In the genomic region with DNA sequence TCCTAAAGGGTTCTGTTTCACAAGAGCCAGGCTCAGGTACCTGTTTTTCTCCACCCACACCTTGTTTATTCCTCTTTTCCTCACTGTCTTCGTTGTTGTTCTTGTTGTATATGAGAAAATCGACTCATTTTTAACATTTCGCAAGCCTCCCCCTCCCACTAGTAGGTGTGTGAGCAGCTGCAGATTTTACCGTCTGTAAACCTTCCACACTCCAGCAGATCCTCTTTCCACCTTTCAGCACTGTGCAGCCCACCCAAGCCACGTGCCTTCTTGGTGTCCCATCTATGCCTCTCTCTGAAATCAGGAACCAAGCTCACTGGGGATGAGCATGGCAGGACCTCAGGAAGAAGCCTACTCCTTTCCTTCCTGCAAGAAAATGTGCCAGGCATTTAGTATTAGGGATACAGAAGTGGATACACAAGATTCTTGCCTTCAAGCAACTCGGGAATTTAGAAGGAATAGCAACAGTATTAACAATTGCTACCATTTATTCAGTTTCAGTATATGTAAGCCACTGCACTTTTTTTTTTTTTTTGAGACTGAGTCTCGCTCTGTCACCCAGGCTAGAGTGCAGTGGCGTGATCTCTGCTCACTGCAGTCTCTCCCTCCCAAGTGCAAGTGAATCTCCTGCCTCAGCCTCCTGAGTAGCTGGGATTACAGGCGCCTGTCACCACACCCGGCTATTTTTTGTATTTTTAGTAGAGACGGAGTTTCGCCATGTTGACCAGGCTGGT, we compare ENCODE assay signal across 10 cellular contexts.
A peak's percentile ranks its signal among the peaks of the same experiment; 100 is the strongest.
DNase-seq lines count a peak whose midpoint lies in the region; ATAC-seq, FAIRE-seq and TF ChIP-seq lines count a peak whose summit lies in the region.
"Had no signal": no experiment of that assay in that cellular context is flagged by ENCODE, and none has a peak within 500 bp of the region (broad histone marks: within the 10 kb centered on the region; RNA-seq: fewer than 3 reads in every experiment).

No MANE protein-coding gene starts in this region.

- TF ChIP-seq CTCF in OCI-LY1 (IDR thresholded peaks at IDR 0.05; ENCODE audit: low read length): no peak

- H3K4me1 ChIP-seq in OCI-LY1 (ENCODE audit: insufficient read depth, low read length, severe bottlenecking): peaks cover 65% of the 10 kb centered on the region
- peaks cover 0 to 2% of the 10 kb centered on the region in 2 donors for H3K4me1 ChIP-seq in small intestine (ENCODE audit: control insufficient read depth in 2 of 2, insufficient read depth in 1 of 2, low read depth in 1 of 2, low read length in 1 of 2)

- peak overlapping the region; percentile 68 for H3K4me3 Mint-ChIP-seq in T-helper 2 cell treated with Interferon-gamma antibody and Interleukin-4, amounts not matched to agents 5 μg/mL and 100 μg/mL, for 36 hours

- no peaks in the 10 kb centered on the region for H3F3A ChIP-seq in OCI-LY1 (ENCODE audit: insufficient read depth, low read length)

- no peak overlapping the region for H2AFZ ChIP-seq in OCI-LY1 (ENCODE audit: low read length)

- DNase-seq in T-helper 2 cell treated with Interferon-gamma antibody and Interleukin-4, amounts not matched to agents 5 μg/mL and 100 μg/mL, for 36 hours (ENCODE audit: low spot score): no peak
- DNase-seq in T-helper 2 cell (no peak), small intestine (no peak), NCI-H146 (lab: John Stamatoyannopoulos, UW) (no peak), GM03348 (ENCODE audit: low spot score) (no peak)
- no peak for DNase-seq in stimulated activated CD4-positive, alpha-beta T cell treated with anti-CD3 and anti-CD28 coated beads, Interleukin-4, amount 100 ng/mL, for 4 hours
- DNase-seq: SK-N-SH had no signal

- H3K79me2 ChIP-seq in OCI-LY1 (ENCODE audit: insufficient read depth, low read length): no peaks in the 10 kb centered on the region

- H4K20me1 ChIP-seq in OCI-LY1 (ENCODE audit: insufficient read depth, low read length): no peaks in the 10 kb centered on the region

- H3K9me2 ChIP-seq in OCI-LY1 (ENCODE audit: low read depth, low read length): no peaks in the 10 kb centered on the region
- H3K9me2 ChIP-seq: SK-N-SH had no signal

- no peaks in the 10 kb centered on the region for H3K27me3 Mint-ChIP-seq in T-helper 2 cell treated with Interferon-gamma antibody and Interleukin-4, amounts not matched to agents 5 μg/mL and 100 μg/mL, for 36 hours (ENCODE audit: low read depth)

- H3K9ac ChIP-seq in OCI-LY1 (ENCODE audit: low read length): peak overlapping the region; percentile 73
- H3K9ac ChIP-seq: SK-N-SH had no signal

- peak; percentile 17 for ATAC-seq in HG02588 (IDR thresholded peaks at IDR 0.05; ENCODE audit: unreplicated experiment)

- 64 to 70% (median 67%) methylated on average over 12 of the region's 12 CpGs for WGBS in small intestine, 3 donors

- H3K4me2 ChIP-seq in OCI-LY1 (ENCODE audit: low read length): peak overlapping the region; percentile 81
- H3K4me2 ChIP-seq: A549, SK-N-SH had no signal

- H3K4me1 Mint-ChIP-seq in T-helper 2 cell treated with Interferon-gamma antibody and Interleukin-4, amounts not matched to agents 5 μg/mL and 100 μg/mL, for 36 hours (ENCODE audit: low read depth): peaks cover 62% of the 10 kb centered on the region

- no peak for FAIRE-seq in small intestine (lab: Jason Lieb, UNC)
- FAIRE-seq: A549 had no signal

- H3K36me3 ChIP-seq in OCI-LY1 (ENCODE audit: insufficient read depth, low read length) (no peaks in the 10 kb centered on the region), small intestine (ENCODE audit: control insufficient read depth in 2 of 2, insufficient read depth in 2 of 2, low read length in 2 of 2) (no peaks in the 10 kb centered on the region)

- H3K27me3 ChIP-seq in OCI-LY1 (ENCODE audit: insufficient read depth, low read length) (no peaks in the 10 kb centered on the region), small intestine (ENCODE audit: control insufficient read depth in 2 of 2, insufficient read depth in 2 of 2, low read length in 2 of 2) (no peaks in the 10 kb centered on the region)

- peaks cover 56% of the 10 kb centered on the region for H3K36me3 Mint-ChIP-seq in T-helper 2 cell treated with Interferon-gamma antibody and Interleukin-4, amounts not matched to agents 5 μg/mL and 100 μg/mL, for 36 hours (ENCODE audit: low read depth)

- H3K27ac ChIP-seq in OCI-LY1 (ENCODE audit: low read depth, low read length, poor library complexity, severe bottlenecking): peak overlapping the region; percentile 99
- H3K27ac ChIP-seq in small intestine (ENCODE audit: low read depth in 1 of 2, low read length in 1 of 2): peak overlapping the region; percentile 24 to 52
- H3K27ac ChIP-seq: A549 had no signal

- H3K4me3 ChIP-seq in OCI-LY1 (ENCODE audit: low read depth, low read length, poor library complexity, severe bottlenecking) (peak overlapping the region; percentile 48), small intestine (ENCODE audit: low read depth in 1 of 2, low read length in 2 of 2) (no peak overlapping the region)
- H3K4me3 ChIP-seq: A549 had no signal

- H3K27ac Mint-ChIP-seq in T-helper 2 cell treated with Interferon-gamma antibody and Interleukin-4, amounts not matched to agents 5 μg/mL and 100 μg/mL, for 36 hours: peak overlapping the region; percentile 73

- H3K9me3 ChIP-seq in OCI-LY1 (ENCODE audit: low read length): no peaks in the 10 kb centered on the region
- no peaks in the 10 kb centered on the region for H3K9me3 ChIP-seq in small intestine (ENCODE audit: control insufficient read depth, low read depth)
- H3K9me3 ChIP-seq: A549, SK-N-SH had no signal

- H3K9me3 Mint-ChIP-seq in T-helper 2 cell treated with Interferon-gamma antibody and Interleukin-4, amounts not matched to agents 5 μg/mL and 100 μg/mL, for 36 hours: peaks cover 17% of the 10 kb centered on the region
